ENCODE assay signal across 18 cellular contexts in genomic region chr14:94918896-94919295, GRCh38.
DNase-seq lines count a peak whose midpoint lies in the region; ATAC-seq and TF ChIP-seq lines count a peak whose summit lies in the region.
"Had no signal": no experiment of that assay in that cellular context is flagged by ENCODE, and none has a peak within 500 bp of the region (broad histone marks: within the 10 kb centered on the region; RNA-seq: fewer than 3 reads in every experiment).

No MANE protein-coding gene starts in this region.

- no peak overlapping the region for H3K4ac ChIP-seq in neuronal stem cell (ENCODE audit: low read length)

- H3K9me3 ChIP-seq in neuronal stem cell (replicated peaks in 1 of 2; ENCODE audit: control insufficient read depth in 2 of 2, insufficient read depth in 1 of 2, low read depth in 1 of 2, low read length in 2 of 2): no peaks in the 10 kb centered on the region

- H3K79me1 ChIP-seq in neuronal stem cell (ENCODE audit: low read depth, low read length): no peaks in the 10 kb centered on the region

- H3K4me1 ChIP-seq in GM23338 (ENCODE audit: insufficient read depth) (no peaks in the 10 kb centered on the region), neuronal stem cell (ENCODE audit: control insufficient read depth in 2 of 2, insufficient read depth in 1 of 2, low read depth in 1 of 2, low read length in 2 of 2) (no peaks in the 10 kb centered on the region)

- H2AK5ac ChIP-seq in neuronal stem cell (ENCODE audit: low read depth, low read length): peak overlapping the region; percentile 51

- no peak overlapping the region for H2BK5ac ChIP-seq in neuronal stem cell (ENCODE audit: low read length)

- no peak for DNase-seq in GM23338 (ENCODE audit: low spot score)
- peak; percentile 3 for DNase-seq in RKO (ENCODE audit: low spot score)
- DNase-seq in epithelial cell of prostate (ENCODE audit: low read depth, low spot score): peak; percentile 61
- DNase-seq in neuronal stem cell (ENCODE audit: low spot score): no peak
- no peak for DNase-seq in activated naive CD4-positive, alpha-beta T cell treated with Interleukin-2 at 50 U/mL for 16 hours
- no peak for DNase-seq in COLO668 (lab: John Stamatoyannopoulos, UW; ENCODE audit: unreplicated experiment)
- no peak for DNase-seq in DMS 273 treated with DMSO at 0.1 percent for 48 hours (lab: John Stamatoyannopoulos, UW)
- DNase-seq: AML-193; Calu3; CD4-positive, CD25-positive, alpha-beta regulatory T cell; H7; Kasumi-1; NCI-H1436 treated with DMSO at 0.1 percent for 48 hours; NCI-H2081 treated with DMSO at 0.1 percent for 48 hours; NCI-H2227 treated with DMSO at 0.1 percent for 48 hours; NCI-H526 treated with DMSO at 0.1 percent for 48 hours; Right ventricle myocardium superior had no signal

- TF ChIP-seq CTCF in GM23338 (conservative IDR thresholded peaks at IDR 0.05; ENCODE audit: low read depth in 2 of 2): no peak

- H3K9ac ChIP-seq in neuronal stem cell (ENCODE audit: low read depth, low read length, poor library complexity): no peak overlapping the region

- no peaks in the 10 kb centered on the region for H4K20me1 ChIP-seq in GM23338 (replicated peaks; ENCODE audit: insufficient read depth)

- H3K27ac ChIP-seq in GM23338 (ENCODE audit: low read depth): no peak overlapping the region
- no peak overlapping the region for H3K27ac ChIP-seq in epithelial cell of prostate
- H3K27ac ChIP-seq in neuronal stem cell (replicated peaks; ENCODE audit: low read length): no peak overlapping the region

- H3K4me2 ChIP-seq in GM23338: no peak overlapping the region
- no peak overlapping the region for H3K4me2 ChIP-seq in neuronal stem cell (ENCODE audit: insufficient read depth, low read length, poor library complexity, severe bottlenecking)

- no peaks in the 10 kb centered on the region for H3F3A ChIP-seq in GM23338 (replicated peaks; ENCODE audit: low read depth)

- no peak overlapping the region for H2BK120ac ChIP-seq in neuronal stem cell (ENCODE audit: low read depth, low read length)

- no peaks in the 10 kb centered on the region for H3K36me3 Mint-ChIP-seq in GM23338 (ENCODE audit: low read depth)
- H3K36me3 Mint-ChIP-seq: CD4-positive, CD25-positive, alpha-beta regulatory T cell had no signal

- H4K91ac ChIP-seq in neuronal stem cell (ENCODE audit: low read depth, low read length, poor library complexity): peak overlapping the region; percentile 13

- peaks cover 2% of the 10 kb centered on the region for H3K27me3 Mint-ChIP-seq in GM23338 (ENCODE audit: insufficient read depth, low read depth, poor library complexity)
- H3K27me3 Mint-ChIP-seq: CD4-positive, CD25-positive, alpha-beta regulatory T cell had no signal

- no CpG with 5 or more reads among the region's 8 CpGs for WGBS in neuronal stem cell (ENCODE audit: extremely low coverage in 2 of 2, insufficient read length in 2 of 2, insufficient replicate concordance in 1 of 2), 2 donors

- H3K27ac Mint-ChIP-seq in GM23338: no peak overlapping the region
- H3K27ac Mint-ChIP-seq: CD4-positive, CD25-positive, alpha-beta regulatory T cell had no signal

- no peak overlapping the region for H2BK15ac ChIP-seq in neuronal stem cell (ENCODE audit: low read length)

- H3K27me3 ChIP-seq in GM23338 (ENCODE audit: insufficient read depth): no peaks in the 10 kb centered on the region
- no peaks in the 10 kb centered on the region for H3K27me3 ChIP-seq in neuronal stem cell (ENCODE audit: control insufficient read depth in 3 of 3, insufficient read depth in 3 of 3, low read depth in 1 of 3, low read length in 3 of 3)

- H3K9me3 Mint-ChIP-seq in GM23338: no peaks in the 10 kb centered on the region

- no peak overlapping the region for H2BK12ac ChIP-seq in neuronal stem cell (ENCODE audit: low read length)

- no peak for ATAC-seq in GM23338
- ATAC-seq in activated CD4-positive, CD25-positive, alpha-beta regulatory T cell treated with anti-CD3 and anti-CD28 coated beads, Interleukin-2, amount 50 U/mL, for 24 hours: no peak

- H3K18ac ChIP-seq in neuronal stem cell (ENCODE audit: low read length): peak overlapping the region; percentile 5

- H3K4me3 ChIP-seq in GM23338 (no peak overlapping the region), neuronal stem cell (ENCODE audit: low read length in 2 of 2) (no peak overlapping the region)

- H3K4me1 Mint-ChIP-seq in GM23338: no peaks in the 10 kb centered on the region
- H3K4me1 Mint-ChIP-seq: CD4-positive, CD25-positive, alpha-beta regulatory T cell had no signal

- H2AFZ ChIP-seq in GM23338: 0 out of 2 replicates have a peak overlapping the region, but pooled peaks have one; percentile 52
- no peak overlapping the region for H2AFZ ChIP-seq in neuronal stem cell (ENCODE audit: low read length)

- no peaks in the 10 kb centered on the region for H3K79me2 ChIP-seq in GM23338 (replicated peaks; ENCODE audit: insufficient read depth)

- H3K23ac ChIP-seq in neuronal stem cell (ENCODE audit: low read depth, low read length, poor library complexity): peak overlapping the region; percentile 11

- no peak overlapping the region for H3K14ac ChIP-seq in neuronal stem cell (ENCODE audit: low read length)

- no peaks in the 10 kb centered on the region for H3K9me2 ChIP-seq in GM23338 (ENCODE audit: insufficient read depth)

- no peak overlapping the region for H3K4me3 Mint-ChIP-seq in GM23338
- H3K4me3 Mint-ChIP-seq: CD4-positive, CD25-positive, alpha-beta regulatory T cell had no signal

- no peak overlapping the region for H4K8ac ChIP-seq in neuronal stem cell (ENCODE audit: low read depth, low read length)

- H3K36me3 ChIP-seq in GM23338 (ENCODE audit: insufficient read depth) (no peaks in the 10 kb centered on the region), neuronal stem cell (replicated peaks in 1 of 2; ENCODE audit: control insufficient read depth in 2 of 2, insufficient read depth in 2 of 2, low read length in 2 of 2) (no peaks in the 10 kb centered on the region)

TF ChIP-seq in GM23338, 12 proteins besides CTCF, POLR2A, EP300 and RAD21 (continues in another document):
- no peak for TF ChIP-seq CREB1 (CRISPR knock-in tag; IDR thresholded peaks at IDR 0.05; ENCODE audit: low read depth)
- TF ChIP-seq STAT1 (IDR thresholded peaks at IDR 0.05; ENCODE audit: unreplicated experiment): no peak
- TF ChIP-seq EZH2phosphoT487 (IDR thresholded peaks at IDR 0.05; ENCODE audit: unreplicated experiment): no peak
- TF ChIP-seq ETS1 (IDR thresholded peaks at IDR 0.05): no peak

Comparison
In these comparisons a context has a peak if more than half of its experiments do, and no peak if none do; other contexts are left out.
1. DNase-seq: peak in RKO (single experiment) and epithelial cell of prostate (single experiment); none in GM23338 (single experiment), neuronal stem cell (single experiment), activated naive CD4-positive, alpha-beta T cell treated with Interleukin-2 at 50 U/mL for 16 hours (single experiment), COLO668 (single experiment) and DMS 273 treated with DMSO at 0.1 percent for 48 hours (single experiment).